20 cellular contexts compared by ENCODE assay signal in the genomic region with DNA sequence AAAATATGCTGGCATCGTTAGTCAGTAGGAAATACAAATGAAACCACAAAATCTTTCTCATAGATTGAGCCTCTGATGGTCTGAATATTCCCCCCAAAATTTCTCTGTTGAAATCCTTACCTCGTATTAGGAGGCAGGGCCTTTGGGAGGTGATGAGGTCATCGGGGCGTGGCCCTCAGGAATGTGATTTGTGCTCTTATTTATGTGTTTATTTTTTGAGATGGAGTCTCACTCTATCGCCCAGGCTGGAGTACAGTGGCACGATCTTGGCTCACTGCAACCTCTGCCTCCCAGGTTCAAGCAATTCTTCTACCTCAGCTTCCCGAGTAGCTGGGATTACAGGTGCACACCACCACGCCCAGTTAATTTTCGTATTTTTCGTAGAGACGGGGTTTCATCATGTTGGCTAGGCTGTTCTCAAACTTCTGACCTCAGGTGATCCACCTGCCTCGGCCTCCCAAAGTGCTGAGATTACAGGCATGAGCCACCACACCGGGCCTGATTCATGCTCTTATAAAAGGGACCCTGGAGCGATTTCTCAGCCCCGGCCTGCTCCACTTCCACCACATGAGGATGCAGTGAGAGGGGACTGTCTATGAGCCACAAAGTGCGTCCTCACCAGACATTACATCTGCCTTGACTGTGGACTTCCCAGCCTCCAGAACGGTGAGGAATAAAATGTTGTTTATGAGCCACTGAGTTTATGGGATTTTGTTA. TPM values are rescaled to one million over a fixed set of nuclear protein-coding genes. Genes with fewer than 3 reads are reported as not detected.
A peak's percentile ranks its signal among the peaks of the same experiment; 100 is the strongest.
DNase-seq lines count a peak whose midpoint lies in the region; ATAC-seq and TF ChIP-seq lines count a peak whose summit lies in the region.
"Had no signal": no experiment of that assay in that cellular context is flagged by ENCODE, and none has a peak within 500 bp of the region (broad histone marks: within the 10 kb centered on the region; RNA-seq: fewer than 3 reads in every experiment).

No MANE protein-coding gene starts in this region.

- no peaks in the 10 kb centered on the region for H3K27me3 ChIP-seq in right atrium auricular region
- H3K27me3 ChIP-seq in RWPE2 (ENCODE audit: insufficient read depth, poor library complexity, severe bottlenecking) = no peaks in the 10 kb centered on the region
- no peaks in the 10 kb centered on the region for H3K27me3 ChIP-seq in upper lobe of right lung
- no peaks in the 10 kb centered on the region for H3K27me3 ChIP-seq in testis
- H3K27me3 ChIP-seq: SJSA1 had no signal

- H3K9me3 ChIP-seq in right atrium auricular region = no peaks in the 10 kb centered on the region
- H3K9me3 ChIP-seq in RWPE2 (ENCODE audit: severe bottlenecking) = no peaks in the 10 kb centered on the region
- no peaks in the 10 kb centered on the region for H3K9me3 ChIP-seq in upper lobe of right lung
- H3K9me3 ChIP-seq in testis = no peaks in the 10 kb centered on the region
- H3K9me3 ChIP-seq: SJSA1 had no signal

- no peak for ATAC-seq in Right ventricle myocardium superior (ENCODE audit: poor library complexity)
- no peak for ATAC-seq in RWPE2 (ENCODE audit: low read depth)
- no peak for ATAC-seq in upper lobe of right lung
- ATAC-seq: Panc1 had no signal

- intact Hi-C loops in Right ventricle myocardium superior (cut with DNase I) (no loop called here), upper lobe of right lung (cut with DNase I) (no loop called here), testis (cut with DNase I; ENCODE audit: low total_unique reads) (no loop called here)

- H3K27ac ChIP-seq in right atrium auricular region (no peak overlapping the region), RWPE2 (ENCODE audit: poor library complexity, severe bottlenecking) (no peak overlapping the region), upper lobe of right lung (no peak overlapping the region), testis (no peak overlapping the region)
- H3K27ac ChIP-seq: SJSA1 had no signal

- H3K4me3 ChIP-seq in right atrium auricular region (no peak overlapping the region), RWPE2 (ENCODE audit: severe bottlenecking) (no peak overlapping the region), upper lobe of right lung (no peak overlapping the region), testis (no peak overlapping the region)
- H3K4me3 ChIP-seq: SJSA1 had no signal

- DNase-seq in Right ventricle myocardium superior = peak; percentile 6
- DNase-seq in right atrium auricular region (ENCODE audit: low spot score) = no peak
- peak; percentile 15 for DNase-seq in RWPE2 (ENCODE audit: low spot score)
- peak; percentile 38 for DNase-seq in islet precursor cell
- DNase-seq in upper lobe of right lung = peak; percentile 37
- DNase-seq in testis = no peak
- DNase-seq in GM19238 (ENCODE audit: insufficient read length, low spot score) = no peak
- DNase-seq in stimulated activated CD4-positive, alpha-beta T cell treated with anti-CD3 and anti-CD28 coated beads, Interleukin-4, amount 100 ng/mL, for 1 hour = no peak
- DNase-seq: DMS53, GF-D8, HFFc6, KBM-7, NCI-H1092 treated with DMSO at 0.1 percent for 48 hours, NCI-H146, NCI-H2029 treated with DMSO at 0.1 percent for 48 hours, NCI-H226, NCI-H510A treated with DMSO at 0.1 percent for 48 hours, NCI-H748 treated with DMSO at 0.1 percent for 48 hours had no signal

- TF ChIP-seq POLR2A in testis (IDR thresholded peaks at IDR 0.05) = no peak

- H3K36me3 ChIP-seq in right atrium auricular region (no peaks in the 10 kb centered on the region), RWPE2 (ENCODE audit: low read depth) (no peaks in the 10 kb centered on the region), upper lobe of right lung (no peaks in the 10 kb centered on the region), testis (ENCODE audit: low read depth, missing control alignments) (no peaks in the 10 kb centered on the region)
- H3K36me3 ChIP-seq: SJSA1 had no signal

- 86 to 93% methylated on average over 17 of the region's 17 CpGs for WGBS in testis, 2 donors

- H3K4me1 ChIP-seq in right atrium auricular region (no peaks in the 10 kb centered on the region), RWPE2 (ENCODE audit: insufficient read depth, poor library complexity, severe bottlenecking) (peaks cover 5% of the 10 kb centered on the region), upper lobe of right lung (no peaks in the 10 kb centered on the region), testis (no peaks in the 10 kb centered on the region)
- H3K4me1 ChIP-seq: SJSA1 had no signal

- TF ChIP-seq CTCF in right atrium auricular region (IDR thresholded peaks at IDR 0.05) = no peak
- no peak for TF ChIP-seq CTCF in RWPE2 (IDR thresholded peaks at IDR 0.05; ENCODE audit: poor library complexity, severe bottlenecking)
- TF ChIP-seq CTCF in upper lobe of right lung (IDR thresholded peaks at IDR 0.05) = no peak
- no peak for TF ChIP-seq CTCF in testis (IDR thresholded peaks at IDR 0.05)

RNA-seq across cellular contexts. Expression of gene DNAH17, which starts 53.1 kb away (rescaled TPM):
- total RNA-seq in Right ventricle myocardium superior (not detected), right atrium auricular region (under 1 TPM in 1 of 2 donors, not detected in 1; 0.04 TPM), upper lobe of right lung (2.8 TPM), testis (10 to 100 TPM; 38.5 to 57.6 TPM)
- 93.1 TPM for polyA plus RNA-seq in testis (ENCODE audit: insufficient read depth, low read depth, low replicate concordance)
- total RNA-seq: HFFc6, SJSA1 had no signal

Comparison
In these comparisons a context has a peak if more than half of its experiments do, and no peak if none do; other contexts are left out.
1. DNase-seq: peak in Right ventricle myocardium superior (single experiment), RWPE2 (single experiment), islet precursor cell (single experiment) and upper lobe of right lung (single experiment); none in right atrium auricular region (single experiment), testis (single experiment), GM19238 (single experiment) and stimulated activated CD4-positive, alpha-beta T cell treated with anti-CD3 and anti-CD28 coated beads, Interleukin-4, amount 100 ng/mL, for 1 hour (single experiment).
2. RNA of gene DNAH17, which starts 53.1 kb away (total RNA-seq): 38.5 to 57.6 TPM in testis; 2.8 TPM in upper lobe of right lung (single experiment), 0.04 TPM in right atrium auricular region and not detected in Right ventricle myocardium superior (single experiment); every median in the first group is over 10 times any median in the second.